23 cellular contexts compared by ENCODE assay signal in genomic region chr2:120415728-120416509, GRCh38.
"Had no signal": no experiment of that assay in that cellular context is flagged by ENCODE, and none has a peak within 500 bp of the region (broad histone marks: within the 10 kb centered on the region; RNA-seq: fewer than 3 reads in every experiment).

No MANE protein-coding gene starts in this region.

- DNase-seq: activated CD4-positive, alpha-beta T cell treated with anti-CD3 and anti-CD28 coated beads for 48 hours; activated CD8-positive, alpha-beta T cell treated with anti-CD3 and anti-CD28 coated beads for 36 hours; activated effector memory CD4-positive, alpha-beta T cell treated with anti-CD3 and anti-CD28 coated beads, Interleukin-2, amount 50 U/mL, for 16 hours; activated naive CD4-positive, alpha-beta T cell treated with anti-CD3 and anti-CD28 coated beads, Interleukin-2, amount 50 U/mL, for 16 hours; activated naive CD8-positive, alpha-beta T cell treated with anti-CD3 and anti-CD28 coated beads, Interleukin-2, amount 50 U/mL, for 24 hours; activated T-cell treated with anti-CD3 and anti-CD28 coated beads, Interleukin-2, amount 50 U/mL, for 72 hours; anterior cingulate cortex; caudate nucleus; effector memory CD4-positive, alpha-beta T cell; hippocampal formation; posterior cingulate gyrus; sigmoid colon; stimulated activated CD4-positive, alpha-beta T cell treated with anti-CD3 and anti-CD28 coated beads, Interleukin-2, amount 100 ng/mL, for 48 hours; stimulated activated CD8-positive, alpha-beta memory T cell treated with anti-CD3 and anti-CD28 coated beads, Interleukin-4, amount 100 ng/mL, for 48 hours; stimulated activated naive CD4-positive, alpha-beta T cell treated with Interleukin-2 at 50 U/mL for 16 hours; substantia nigra; uterus had no signal

- H3K27ac Mint-ChIP-seq: activated CD8-positive, alpha-beta T cell treated with anti-CD3 and anti-CD28 coated beads for 36 hours; activated naive CD8-positive, alpha-beta T cell treated with anti-CD3 and anti-CD28 coated beads, Interleukin-2, amount 50 U/mL, for 24 hours; activated T-cell treated with anti-CD3 and anti-CD28 coated beads, Interleukin-2, amount 50 U/mL, for 72 hours; brain; nephron had no signal

- H3K4me2 ChIP-seq: smooth muscle cell had no signal

- H3K36me3 Mint-ChIP-seq: brain had no signal

- H3K4me3 Mint-ChIP-seq: activated CD8-positive, alpha-beta T cell treated with anti-CD3 and anti-CD28 coated beads for 36 hours; activated naive CD8-positive, alpha-beta T cell treated with anti-CD3 and anti-CD28 coated beads, Interleukin-2, amount 50 U/mL, for 24 hours; activated T-cell treated with anti-CD3 and anti-CD28 coated beads, Interleukin-2, amount 50 U/mL, for 72 hours; brain; nephron had no signal

- H3K4me3 ChIP-seq: esophagus muscularis mucosa, sigmoid colon, smooth muscle cell, tibial nerve, uterus had no signal

- H3K36me3 ChIP-seq: esophagus muscularis mucosa, sigmoid colon, tibial nerve, uterus had no signal

- H3K27ac ChIP-seq: esophagus muscularis mucosa, sigmoid colon, tibial nerve, uterus had no signal

- ATAC-seq: activated CD8-positive, alpha-beta T cell treated with anti-CD3 and anti-CD28 coated beads for 36 hours; activated naive CD8-positive, alpha-beta T cell treated with anti-CD3 and anti-CD28 coated beads, Interleukin-2, amount 50 U/mL, for 24 hours; activated T-cell treated with anti-CD3 and anti-CD28 coated beads, Interleukin-2, amount 50 U/mL, for 72 hours; SK-N-SH treated with all-trans-retinoic acid at 6 μM for 48 hours had no signal

- H3K27me3 ChIP-seq: sigmoid colon, tibial nerve, uterus had no signal

- H3K4me1 ChIP-seq: esophagus muscularis mucosa, sigmoid colon, tibial nerve, uterus had no signal

- H3K9me3 Mint-ChIP-seq: activated T-cell treated with anti-CD3 and anti-CD28 coated beads, Interleukin-2, amount 50 U/mL, for 72 hours had no signal

- H3K4me1 Mint-ChIP-seq: activated naive CD8-positive, alpha-beta T cell treated with anti-CD3 and anti-CD28 coated beads, Interleukin-2, amount 50 U/mL, for 24 hours; nephron had no signal
